15 cellular contexts compared by ENCODE assay signal in genomic region chr1:77238463-77238862, GRCh38. TPM values are rescaled to one million over a fixed set of nuclear protein-coding genes. Genes with fewer than 3 reads are reported as not detected.
"Had no signal": no experiment of that assay in that cellular context is flagged by ENCODE, and none has a peak within 500 bp of the region (broad histone marks: within the 10 kb centered on the region; RNA-seq: fewer than 3 reads in every experiment).

No MANE protein-coding gene starts in this region.

- H3K4me3 ChIP-seq: body of pancreas, tibial artery had no signal

- H3K27ac Mint-ChIP-seq: activated CD4-positive, alpha-beta memory T cell treated with anti-CD3 and anti-CD28 coated beads for 36 hours; activated CD8-positive, alpha-beta memory T cell treated with anti-CD3 and anti-CD28 coated beads, Interleukin-2, amount 10 ng/mL, durations not matched to agents 7 days and 5 days; activated T-cell treated with anti-CD3 and anti-CD28 coated beads, Interleukin-2, amount 50 U/mL, for 24 hours had no signal

- H3K9me3 ChIP-seq: body of pancreas had no signal

- H3K4me3 Mint-ChIP-seq: activated CD4-positive, alpha-beta memory T cell treated with anti-CD3 and anti-CD28 coated beads for 36 hours; activated CD8-positive, alpha-beta memory T cell treated with anti-CD3 and anti-CD28 coated beads, Interleukin-2, amount 10 ng/mL, durations not matched to agents 7 days and 5 days; activated T-cell treated with anti-CD3 and anti-CD28 coated beads, Interleukin-2, amount 50 U/mL, for 24 hours; naive B cell had no signal

- ATAC-seq: activated CD8-positive, alpha-beta memory T cell treated with anti-CD3 and anti-CD28 coated beads, Interleukin-2, amount 10 ng/mL, durations not matched to agents 7 days and 5 days; body of pancreas; left lobe of liver had no signal

- H3K27ac ChIP-seq: body of pancreas, tibial artery had no signal

- H3K4me1 Mint-ChIP-seq: activated CD8-positive, alpha-beta memory T cell treated with anti-CD3 and anti-CD28 coated beads, Interleukin-2, amount 10 ng/mL, durations not matched to agents 7 days and 5 days had no signal

- H3K4me1 ChIP-seq: body of pancreas, tibial artery had no signal

- H3K36me3 ChIP-seq: tibial artery had no signal

- H3K36me3 Mint-ChIP-seq: activated CD8-positive, alpha-beta memory T cell treated with anti-CD3 and anti-CD28 coated beads, Interleukin-2, amount 10 ng/mL, durations not matched to agents 7 days and 5 days had no signal

- H3K27me3 Mint-ChIP-seq: activated T-cell treated with anti-CD3 and anti-CD28 coated beads, Interleukin-2, amount 50 U/mL, for 24 hours had no signal

- DNase-seq: activated CD4-positive, alpha-beta memory T cell treated with anti-CD3 and anti-CD28 coated beads for 36 hours; activated CD4-positive, CD25-positive, alpha-beta regulatory T cell treated with anti-CD3 and anti-CD28 coated beads, Interleukin-2, amount 50 U/mL, for 72 hours; activated CD8-positive, alpha-beta memory T cell treated with anti-CD3 and anti-CD28 coated beads, Interleukin-2, amount 10 ng/mL, durations not matched to agents 7 days and 5 days; activated effector memory CD4-positive, alpha-beta T cell treated with anti-CD3 and anti-CD28 coated beads, Interleukin-2, amount 50 U/mL, for 16 hours; activated T-cell treated with anti-CD3 and anti-CD28 coated beads, Interleukin-2, amount 50 U/mL, for 24 hours; amniotic stem cell; body of pancreas; caudate nucleus; erythroblast; naive B cell; occipital lobe; stimulated activated CD4-positive, alpha-beta T cell treated with anti-CD3 and anti-CD28 coated beads, Interleukin-4, amount 100 ng/mL, for 1 hour; stimulated activated naive CD4-positive, alpha-beta T cell; tibial artery had no signal

- H3K27me3 ChIP-seq: body of pancreas, tibial artery had no signal

RNA-seq across cellular contexts. Expression of gene AK5, which starts 43.4 kb away (rescaled TPM):
- total RNA-seq: activated CD8-positive, alpha-beta memory T cell treated with anti-CD3 and anti-CD28 coated beads, Interleukin-2, amount 10 ng/mL, durations not matched to agents 7 days and 5 days; body of pancreas had no signal
